In genomic region chr1:30379684-30380624, GRCh38 we compare ENCODE assay signal across 8 cellular contexts.
DNase-seq lines count a peak whose midpoint lies in the region; ATAC-seq and TF ChIP-seq lines count a peak whose summit lies in the region.

No MANE protein-coding gene starts in this region.

- ATAC-seq in heart right ventricle (peak; percentile 59 to 80 (median 68)), HG03521 (IDR thresholded peaks at IDR 0.05; ENCODE audit: unreplicated experiment) (no peak), HG02763 (IDR thresholded peaks at IDR 0.05; ENCODE audit: unreplicated experiment) (no peak)

- H3K4me3 ChIP-seq in SJSA1 (no peak overlapping the region), heart right ventricle (no peak overlapping the region)

- H3K4me1 ChIP-seq in SJSA1 (replicated peaks) (peaks cover 4% of the 10 kb centered on the region; the same call in 1 of the 2 replicates), heart right ventricle (peaks cover 0 to 9% (median 3%) of the 10 kb centered on the region in 9 donors)

- intact Hi-C loops in heart right ventricle (cut with DNase I) (loop anchor here in 9 of 10 donors (1.0 to 10.0 kb wide), 8 partner anchors 265 to 1145 kb away; partner anchors contain the start of genes PTPRU (in 8 of the 9) and MECR (in 2 of the 9)), posterior vena cava (cut with DNase I) (loop anchor here in 1 of 2 donors (5.0 to 10.0 kb wide), 2 partner anchors 325 to 1138 kb away; no protein-coding TSS in a partner anchor)

- DNase-seq in GM04504 (ENCODE audit: low read depth) (peak; percentile 43), MV-4-11 (lab: John Stamatoyannopoulos, UW) (peak; percentile 76), SJSA1 (ENCODE audit: low read depth in 1 of 2, low spot score in 2 of 2) (peak; percentile 59 to 60), amygdala (lab: John Stamatoyannopoulos, UW) (peak in 42 of 56 donors; percentile 4 to 68 (median 26)), heart right ventricle (peak in 1 of 2 donors; percentile 69), posterior vena cava (ENCODE audit: low spot score) (peak; percentile 66)

- H3K36me3 ChIP-seq in SJSA1 (no peaks in the 10 kb centered on the region), heart right ventricle (no peaks in the 10 kb centered on the region)

- H3K27me3 ChIP-seq in SJSA1 (replicated peaks) (no peaks in the 10 kb centered on the region), heart right ventricle (peaks cover 0 to 42% (median 34%) of the 10 kb centered on the region in 7 donors)

- H3K27ac ChIP-seq in SJSA1 = no peak overlapping the region
- H3K27ac ChIP-seq in heart right ventricle = no peak overlapping the region

- TF ChIP-seq CTCF in heart right ventricle (IDR thresholded peaks at IDR 0.05) = peak; percentile 76 to 89 (median 85)

- WGBS in heart right ventricle, 2 donors = 53 to 57% methylated on average over 13 of the region's 13 CpGs

- H3K9me3 ChIP-seq in SJSA1 (replicated peaks) = no peaks in the 10 kb centered on the region
- no peaks in the 10 kb centered on the region for H3K9me3 ChIP-seq in heart right ventricle

Comparison
In these comparisons a context has a peak if more than half of its experiments do, and no peak if none do; other contexts are left out.
1. ATAC-seq: peak in heart right ventricle (8 of 8); none in HG03521 (single experiment) and HG02763 (single experiment).